In the genomic region with DNA sequence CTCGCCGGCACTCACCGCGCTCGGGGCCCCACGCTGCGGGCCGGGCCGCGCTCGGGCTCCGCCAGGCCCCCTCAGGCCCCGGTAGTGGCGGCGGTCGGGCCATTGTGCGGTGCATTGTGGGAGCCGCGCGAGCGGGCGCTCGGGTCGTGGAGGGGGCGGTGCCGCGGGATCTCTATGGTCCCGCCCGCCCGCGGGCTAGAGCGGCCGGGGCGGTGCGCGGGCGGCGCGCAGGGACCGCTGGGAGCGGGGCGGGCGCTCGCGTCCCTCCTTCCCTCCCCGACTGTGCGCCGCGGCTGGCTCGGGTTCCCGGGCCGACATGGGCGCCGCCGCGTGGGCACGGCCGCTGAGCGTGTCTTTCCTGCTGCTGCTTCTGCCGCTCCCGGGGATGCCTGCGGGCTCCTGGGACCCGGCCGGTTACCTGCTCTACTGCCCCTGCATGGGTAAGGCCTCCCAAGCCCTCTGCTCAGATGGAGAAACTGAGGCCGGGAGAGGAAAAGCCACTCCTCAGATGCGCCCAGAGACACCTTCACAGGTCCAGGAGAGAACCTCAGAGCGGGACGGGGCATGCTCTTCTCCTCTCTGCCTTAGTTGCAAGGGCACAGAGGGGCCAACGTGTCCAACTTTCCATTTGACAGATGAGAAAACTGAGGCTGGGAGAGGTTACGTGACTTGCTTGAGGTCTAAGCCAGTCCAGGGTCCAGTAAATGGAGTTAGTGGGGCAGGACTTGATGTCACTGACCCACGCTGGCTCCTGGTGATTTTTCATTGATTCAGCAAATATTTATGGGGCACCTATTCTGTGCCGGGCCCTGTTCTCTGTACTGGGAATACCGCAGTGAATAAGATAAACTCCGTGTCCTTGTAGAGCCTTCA, we compare ENCODE assay signal across 8 cellular contexts.
DNase-seq lines count a peak whose midpoint lies in the region; ATAC-seq and TF ChIP-seq lines count a peak whose summit lies in the region.

A gene with protein sequence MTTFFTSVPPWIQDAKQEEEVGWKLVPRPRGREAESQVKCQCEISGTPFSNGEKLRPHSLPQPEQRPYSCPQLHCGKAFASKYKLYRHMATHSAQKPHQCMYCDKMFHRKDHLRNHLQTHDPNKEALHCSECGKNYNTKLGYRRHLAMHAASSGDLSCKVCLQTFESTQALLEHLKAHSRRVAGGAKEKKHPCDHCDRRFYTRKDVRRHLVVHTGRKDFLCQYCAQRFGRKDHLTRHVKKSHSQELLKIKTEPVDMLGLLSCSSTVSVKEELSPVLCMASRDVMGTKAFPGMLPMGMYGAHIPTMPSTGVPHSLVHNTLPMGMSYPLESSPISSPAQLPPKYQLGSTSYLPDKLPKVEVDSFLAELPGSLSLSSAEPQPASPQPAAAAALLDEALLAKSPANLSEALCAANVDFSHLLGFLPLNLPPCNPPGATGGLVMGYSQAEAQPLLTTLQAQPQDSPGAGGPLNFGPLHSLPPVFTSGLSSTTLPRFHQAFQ (minus strand): TSS at position 118 of the 873 bp plus-strand sequence. CDS start 5,565 bp downstream, outside the sequence.
A gene (plus strand): TSS at position 255 of the 873 bp plus-strand sequence. CDS start 62 bp downstream, at position 317.

- DNase-seq in AML-193 (lab: John Stamatoyannopoulos, UW) (peak; percentile 72 to 73), NCI-H2227 treated with DMSO at 0.1 percent for 48 hours (lab: John Stamatoyannopoulos, UW) (peak; percentile 80), cerebellar cortex (ENCODE audit: low spot score) (peak; percentile 80), kidney glomerular epithelial cell (lab: John Stamatoyannopoulos, UW) (peak; percentile 36)
- DNase-seq in stimulated activated CD4-positive, alpha-beta T cell treated with anti-CD3 and anti-CD28 coated beads, Interleukin-15, amount 100 ng/mL, for 48 hours (ENCODE audit: low read depth in 2 of 2): peak; percentile 81 to 88

- ATAC-seq in HG03159 (IDR thresholded peaks at IDR 0.05; ENCODE audit: unreplicated experiment): peak; percentile 87
- ATAC-seq in activated CD4-positive, CD25-positive, alpha-beta regulatory T cell treated with anti-CD3 and anti-CD28 coated beads, Interleukin-2, amount 50 U/mL, for 24 hours: peak; percentile 70 to 75

- TF ChIP-seq POLR2A in GM18951 (IDR thresholded peaks at IDR 0.05; ENCODE audit: extremely low read depth, insufficient read depth, insufficient read length): peak; percentile 90

- in situ Hi-C loops in GM18951 (cut with MboI; ENCODE audit: low sequenced_read_pairs, unreplicated experiment): no loop called here

Comparison
In these comparisons a context has a peak if more than half of its experiments do, and no peak if none do; other contexts are left out.
1. Peak in every context shown above with its lines: DNase-seq and ATAC-seq.